8 cellular contexts compared by ENCODE assay signal in genomic region chr19:7500811-7501450, GRCh38. TPM values are rescaled to one million over a fixed set of nuclear protein-coding genes. Genes with fewer than 3 reads are reported as not detected.
DNase-seq lines count a peak whose midpoint lies in the region; ATAC-seq and TF ChIP-seq lines count a peak whose summit lies in the region.

No MANE protein-coding gene starts in this region.

- TF ChIP-seq POLR2A in lower leg skin (IDR thresholded peaks at IDR 0.05): no peak

- ATAC-seq in foreskin keratinocyte: peak; percentile 25

- peak overlapping the region; percentile 28 for H3K4me2 ChIP-seq in GM23248 (ENCODE audit: unreplicated experiment)

- no peaks in the 10 kb centered on the region for H3K9me2 ChIP-seq in GM23248 (ENCODE audit: insufficient read depth)

- WGBS in GM23248 (ENCODE audit: low coverage in 1 of 2, low lambda C conversion rate in 2 of 2, missing lambda C conversion rate in 2 of 2), 2 experiments: 7 to 8% methylated on average over 69 to 87 of the region's 93 CpGs
- WGBS in urinary bladder: 1% methylated on average over 93 of the region's 93 CpGs
- 2 to 8% methylated on average over 33 to 86 of the region's 93 CpGs for WGBS in lower leg skin, 2 donors

- peak overlapping the region; percentile 59 for H3K4me3 ChIP-seq in GM23248
- H3K4me3 ChIP-seq in urinary bladder (ENCODE audit: low read depth, low read length): peak overlapping the region; percentile 33
- no peak overlapping the region for H3K4me3 ChIP-seq in lower leg skin (ENCODE audit: low read depth, poor library complexity, severe bottlenecking)

- H3K27me3 ChIP-seq in GM23248 (replicated peaks; ENCODE audit: insufficient read depth) (peaks cover 17% of the 10 kb centered on the region), foreskin keratinocyte (peaks cover 20% of the 10 kb centered on the region)

- H3F3A ChIP-seq in GM23248 (ENCODE audit: insufficient read depth): no peaks in the 10 kb centered on the region

- no peaks in the 10 kb centered on the region for H4K20me1 ChIP-seq in GM23248 (ENCODE audit: insufficient read depth)

- H2AFZ ChIP-seq in GM23248: peak overlapping the region; percentile 19

- peak; percentile 56 for DNase-seq in GM23248
- peak; percentile 70 for DNase-seq in NCI-H345 treated with DMSO at 0.1 percent for 48 hours (lab: John Stamatoyannopoulos, UW; ENCODE audit: unreplicated experiment)
- DNase-seq in activated T-cell treated with anti-CD3 and anti-CD28 coated beads, Interleukin-2, amount 50 U/mL, for 48 hours: peak; percentile 68 to 80
- peak; percentile 30 to 38 for DNase-seq in foreskin keratinocyte
- peak; percentile 79 for DNase-seq in occipital lobe (lab: John Stamatoyannopoulos, UW)
- DNase-seq in lower leg skin (ENCODE audit: low spot score in 2 of 2): no peak
- DNase-seq in activated CD4-positive, CD25-positive, alpha-beta regulatory T cell treated with anti-CD3 and anti-CD28 coated beads, Interleukin-2, amount 50 U/mL, for 72 hours: no peak

- in situ Hi-C loops in GM23248 (cut with MboI): no loop called here

- H3K9me3 ChIP-seq in GM23248 (ENCODE audit: low read depth): no peaks in the 10 kb centered on the region

- H3K27ac ChIP-seq in GM23248 (no peak overlapping the region), foreskin keratinocyte (no peak overlapping the region), urinary bladder (ENCODE audit: low read depth) (no peak overlapping the region)

- no peak overlapping the region for H3K9ac ChIP-seq in GM23248

- intact Hi-C loops in lower leg skin (cut with DNase I; ENCODE audit: low total_unique reads): no loop called here

- no peaks in the 10 kb centered on the region for H3K4me1 ChIP-seq in GM23248 (ENCODE audit: insufficient read depth)
- H3K4me1 ChIP-seq in foreskin keratinocyte: peaks cover 3% of the 10 kb centered on the region
- no peaks in the 10 kb centered on the region for H3K4me1 ChIP-seq in urinary bladder (ENCODE audit: insufficient read depth)

- H3K36me3 ChIP-seq in GM23248 (ENCODE audit: low read depth): no peaks in the 10 kb centered on the region
- H3K36me3 ChIP-seq in urinary bladder (ENCODE audit: insufficient read depth): no peaks in the 10 kb centered on the region

- no peaks in the 10 kb centered on the region for H3K79me2 ChIP-seq in GM23248 (ENCODE audit: insufficient read depth)

- TF ChIP-seq CTCF in foreskin keratinocyte (conservative IDR thresholded peaks at IDR 0.05) (no peak), lower leg skin (IDR thresholded peaks at IDR 0.05) (no peak)

RNA-seq across cellular contexts. Expression of gene PEX11G, which starts 12.1 kb away (rescaled TPM):
- total RNA-seq in GM23248 (2014; rRNA removed; shearing (Covaris generic)): 4.0 and 5.2 TPM in 2 replicates
- 6.0 and 6.2 TPM in 2 replicates for polyA plus RNA-seq in GM23248 (2016; fragmentation: Nextera tagmentation; extraction: Ambion mirVana)
- 1.9 and 2.0 TPM in 2 replicates for total RNA-seq in foreskin keratinocyte
- 2.3 and 3.3 TPM in 2 replicates for polyA plus RNA-seq in foreskin keratinocyte
- total RNA-seq in occipital lobe: 0.94 TPM
- total RNA-seq in urinary bladder: 1.6 TPM
- 5.2 TPM for polyA plus RNA-seq in urinary bladder
- 1 to 10 TPM; 3.2 to 8.2 (median 4.7) TPM for total RNA-seq in lower leg skin

RNA-seq across cellular contexts. Expression of gene ZNF358, which starts 15.0 kb away (rescaled TPM):
- total RNA-seq in GM23248 (2014; rRNA removed; shearing (Covaris generic)): 51.1 and 56.3 TPM in 2 replicates
- 11.4 and 12.0 TPM in 2 replicates for polyA plus RNA-seq in GM23248 (2016; fragmentation: Nextera tagmentation; extraction: Ambion mirVana)
- 22.5 and 23.7 TPM in 2 replicates for total RNA-seq in foreskin keratinocyte
- 42.4 and 45.9 TPM in 2 replicates for polyA plus RNA-seq in foreskin keratinocyte
- 9.0 TPM for total RNA-seq in occipital lobe
- 19.0 TPM for total RNA-seq in urinary bladder
- polyA plus RNA-seq in urinary bladder: 115 TPM
- total RNA-seq in lower leg skin: 10 to 100 TPM; 30.4 to 42.8 (median 36.9) TPM

RNA-seq across cellular contexts. Expression of gene MCOLN1, which starts 21.5 kb away (rescaled TPM):
- total RNA-seq in GM23248 (2014; rRNA removed; shearing (Covaris generic)): 4.9 and 5.9 TPM in 2 replicates
- polyA plus RNA-seq in GM23248 (2016; fragmentation: Nextera tagmentation; extraction: Ambion mirVana) (28.6 TPM in 2 replicates), foreskin keratinocyte (12.3 and 12.9 TPM in 2 replicates), urinary bladder (35.5 TPM)
- total RNA-seq in foreskin keratinocyte (8.2 and 8.6 TPM in 2 replicates), occipital lobe (9.8 TPM), urinary bladder (6.9 TPM), lower leg skin (10 to 100 TPM; 15.2 to 37.7 (median 28.6) TPM)

RNA-seq across cellular contexts. Expression of gene PNPLA6, which starts 34.6 kb away (rescaled TPM):
- total RNA-seq in GM23248 (2014; rRNA removed; shearing (Covaris generic)): 86.6 and 116 TPM in 2 replicates
- polyA plus RNA-seq in GM23248 (2016; fragmentation: Nextera tagmentation; extraction: Ambion mirVana) (65.0 and 67.2 TPM in 2 replicates), foreskin keratinocyte (60.6 and 66.8 TPM in 2 replicates), urinary bladder (54.1 TPM)
- total RNA-seq in foreskin keratinocyte (82.3 and 85.4 TPM in 2 replicates), occipital lobe (49.0 TPM), urinary bladder (25.2 TPM), lower leg skin (10 to 100 TPM; 58.3 to 89.8 (median 71.0) TPM)

Comparison
In these comparisons a context has a peak if more than half of its experiments do, and no peak if none do; other contexts are left out.
1. DNase-seq: peak in GM23248 (single experiment), NCI-H345 treated with DMSO at 0.1 percent for 48 hours (single experiment), activated T-cell treated with anti-CD3 and anti-CD28 coated beads, Interleukin-2, amount 50 U/mL, for 48 hours (2 of 2), foreskin keratinocyte (2 of 2) and occipital lobe (single experiment); none in lower leg skin (0 of 2) and activated CD4-positive, CD25-positive, alpha-beta regulatory T cell treated with anti-CD3 and anti-CD28 coated beads, Interleukin-2, amount 50 U/mL, for 72 hours (single experiment).